16 cellular contexts compared by ENCODE assay signal in genomic region chr2:237365671-237366070, GRCh38. TPM values are rescaled to one million over a fixed set of nuclear protein-coding genes. Genes with fewer than 3 reads are reported as not detected.
A peak's percentile ranks its signal among the peaks of the same experiment; 100 is the strongest.
DNase-seq lines count a peak whose midpoint lies in the region; TF ChIP-seq lines count a peak whose summit lies in the region.
"Had no signal": no experiment of that assay in that cellular context is flagged by ENCODE, and none has a peak within 500 bp of the region (broad histone marks: within the 10 kb centered on the region; RNA-seq: fewer than 3 reads in every experiment).

No MANE protein-coding gene starts in this region.

- TF ChIP-seq CTCF in osteoblast (IDR thresholded peaks at IDR 0.05; ENCODE audit: extremely low read depth, low read depth, low read length) (no peak), smooth muscle cell (IDR thresholded peaks at IDR 0.05; ENCODE audit: borderline replicate concordance, insufficient read depth, poor library complexity, severe bottlenecking) (no peak), foreskin fibroblast (IDR thresholded peaks at IDR 0.05; ENCODE audit: low read depth, low read length) (no peak)

- no peak for DNase-seq in GM23248
- DNase-seq in osteoblast (ENCODE audit: insufficient read length, low spot score, missing footprints) = no peak
- no peak for DNase-seq in smooth muscle cell (lab: John Stamatoyannopoulos, UW; ENCODE audit: unreplicated experiment)
- DNase-seq in foreskin fibroblast = no peak
- no peak for DNase-seq in cardiac septum (ENCODE audit: low spot score)
- no peak for DNase-seq in NCI-H1436 treated with DMSO at 0.1 percent for 48 hours (lab: John Stamatoyannopoulos, UW)
- DNase-seq: Caco-2; CD4-positive, CD25-positive, alpha-beta regulatory T cell; CD8-positive, alpha-beta T cell; DMS153; DND-41; H7; HCEC 1CT had no signal

- no peak overlapping the region for H2AFZ ChIP-seq in GM23248
- H2AFZ ChIP-seq in osteoblast (ENCODE audit: low read length) = no peak overlapping the region
- H2AFZ ChIP-seq in smooth muscle cell (ENCODE audit: low read depth) = no peak overlapping the region

- no peak overlapping the region for H3K4me2 ChIP-seq in GM23248 (ENCODE audit: unreplicated experiment)
- H3K4me2 ChIP-seq in osteoblast (ENCODE audit: insufficient read depth, low read length) = no peak overlapping the region
- H3K4me2 ChIP-seq in smooth muscle cell = no peak overlapping the region
- H3K4me2 ChIP-seq: BLaER1 had no signal

- H3K27me3 ChIP-seq in GM23248 (replicated peaks; ENCODE audit: insufficient read depth) (no peaks in the 10 kb centered on the region), osteoblast (ENCODE audit: insufficient read depth, low read length) (no peaks in the 10 kb centered on the region), smooth muscle cell (ENCODE audit: low read depth) (no peaks in the 10 kb centered on the region)
- H3K27me3 ChIP-seq: BLaER1 had no signal

- H3K9me2 ChIP-seq in GM23248 (ENCODE audit: insufficient read depth) = no peaks in the 10 kb centered on the region

- intact Hi-C loops in cardiac septum (cut with DNase I) = no loop called here

- no peaks in the 10 kb centered on the region for H4K20me1 ChIP-seq in GM23248 (ENCODE audit: insufficient read depth)
- peaks cover 23% of the 10 kb centered on the region for H4K20me1 ChIP-seq in osteoblast (ENCODE audit: insufficient read depth, low read length)
- peaks cover 99% of the 10 kb centered on the region for H4K20me1 ChIP-seq in smooth muscle cell (ENCODE audit: low read depth)
- H4K20me1 ChIP-seq: BLaER1 had no signal

- peaks cover 95% of the 10 kb centered on the region for H3K36me3 ChIP-seq in GM23248 (ENCODE audit: low read depth)
- H3K36me3 ChIP-seq in osteoblast (ENCODE audit: insufficient read depth, low read length) = peaks cover 96% of the 10 kb centered on the region
- H3K36me3 ChIP-seq in smooth muscle cell (ENCODE audit: low read depth) = peaks cover 40% of the 10 kb centered on the region
- H3K36me3 ChIP-seq: BLaER1 had no signal

- H3K4me3 ChIP-seq in GM23248 (no peak overlapping the region), osteoblast (ENCODE audit: insufficient read depth, low read length) (no peak overlapping the region), smooth muscle cell (no peak overlapping the region), foreskin fibroblast (ENCODE audit: low read depth in 1 of 2, low read length in 2 of 2) (no peak overlapping the region)
- H3K4me3 ChIP-seq: BLaER1 had no signal

- in situ Hi-C loops in GM23248 (cut with MboI) = no loop called here

- H3K9ac ChIP-seq in GM23248 (no peak overlapping the region), smooth muscle cell (ENCODE audit: low read depth) (no peak overlapping the region)
- H3K9ac ChIP-seq: BLaER1 had no signal

- H3K4me1 ChIP-seq in GM23248 (ENCODE audit: insufficient read depth) = peaks cover 6% of the 10 kb centered on the region; the same call in 1 of the 2 replicates
- H3K4me1 ChIP-seq in osteoblast (ENCODE audit: insufficient read depth, low read length) = peaks cover 2% of the 10 kb centered on the region
- H3K4me1 ChIP-seq in smooth muscle cell (ENCODE audit: low read depth) = no peaks in the 10 kb centered on the region
- H3K4me1 ChIP-seq: Caco-2 had no signal

- H3K79me2 ChIP-seq in GM23248 (ENCODE audit: insufficient read depth) (peaks cover 100% of the 10 kb centered on the region), osteoblast (ENCODE audit: insufficient read depth, low read length) (peaks cover 94% of the 10 kb centered on the region), smooth muscle cell (ENCODE audit: low read depth) (peaks cover 99% of the 10 kb centered on the region)

- H3K9me3 ChIP-seq in GM23248 (ENCODE audit: low read depth) (no peaks in the 10 kb centered on the region), osteoblast (ENCODE audit: low read depth, low read length) (no peaks in the 10 kb centered on the region), smooth muscle cell (replicated peaks; ENCODE audit: low read depth) (no peaks in the 10 kb centered on the region)
- H3K9me3 ChIP-seq: Caco-2 had no signal

- H3K27ac ChIP-seq in GM23248 (0 out of 2 replicates have a peak overlapping the region, but pooled peaks have one; percentile 0), osteoblast (ENCODE audit: low read depth, low read length) (peak overlapping the region; percentile 11), smooth muscle cell (ENCODE audit: low read depth) (peak overlapping the region; percentile 63)
- H3K27ac ChIP-seq: 22Rv1, BLaER1, C4-2B had no signal

- H3F3A ChIP-seq in GM23248 (ENCODE audit: insufficient read depth) (peaks cover 96% of the 10 kb centered on the region), smooth muscle cell (ENCODE audit: low read depth) (peaks cover 76% of the 10 kb centered on the region)

- 96% methylated on average over 18 to 19 of the region's 19 CpGs for WGBS in GM23248 (ENCODE audit: low coverage in 1 of 2, low lambda C conversion rate in 2 of 2, missing lambda C conversion rate in 2 of 2), 2 experiments
- 93% methylated on average over 19 of the region's 19 CpGs for WGBS in smooth muscle cell (ENCODE audit: low lambda C conversion rate)

RNA-seq across cellular contexts. Expression of gene COL6A3, which starts 48.3 kb away (rescaled TPM):
- total RNA-seq in GM23248 (2014; rRNA removed; shearing (Covaris generic)) = 1,362 and 1,653 TPM in 2 replicates
- polyA plus RNA-seq in GM23248 (2016; fragmentation: Nextera tagmentation; extraction: Ambion mirVana) (344 and 350 TPM in 2 replicates), smooth muscle cell (643 and 888 TPM in 2 replicates)
- total RNA-seq in osteoblast (4,017 and 4,247 TPM in 2 replicates), smooth muscle cell (1,708 and 1,938 TPM in 2 replicates), cardiac septum (89.5 TPM)

Comparison
In these comparisons a context has a peak if more than half of its experiments do, and no peak if none do; other contexts are left out.
1. H3K27ac ChIP-seq: peak in every context shown above with its lines; median percentile 63 in smooth muscle cell; 11 in osteoblast; 0 in GM23248.
2. RNA of gene COL6A3, which starts 48.3 kb away (total RNA-seq): 4,017 to 4,247 TPM in osteoblast, 1,708 to 1,938 TPM in smooth muscle cell and 1,362 to 1,653 TPM in GM23248; 89.5 TPM in cardiac septum (single experiment); every median in the first group is over 10 times any median in the second.